In the genomic region with DNA sequence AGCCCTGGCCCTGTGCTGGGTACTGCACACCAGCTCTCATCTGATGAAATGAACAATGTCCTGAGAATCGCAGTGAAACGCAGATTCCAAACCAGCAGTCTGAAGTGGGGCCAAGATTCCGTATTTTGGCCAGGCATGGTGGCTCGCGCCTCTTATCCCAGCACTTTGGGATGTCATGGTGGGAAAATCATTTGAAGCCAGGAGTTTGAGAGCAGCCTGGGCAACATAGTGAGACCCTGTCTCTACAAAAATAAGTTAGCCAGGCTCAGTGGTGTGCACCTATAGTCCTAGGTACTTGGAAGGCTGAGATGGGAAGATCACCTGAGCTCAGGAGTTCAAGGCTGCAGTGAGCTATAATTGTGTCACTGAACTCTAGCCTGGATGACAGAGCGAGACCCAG, we compare ENCODE assay signal across 2 cellular contexts.
TF ChIP-seq lines count a peak whose summit lies in the region.

No MANE protein-coding gene starts in this region.

TF ChIP-seq in A549, 52 proteins besides CTCF, POLR2A, EP300 and RAD21:
- no peak for TF ChIP-seq RFX5 (IDR thresholded peaks at IDR 0.05)
- TF ChIP-seq NPAS2 (CRISPR knock-in tag; IDR thresholded peaks at IDR 0.05; ENCODE audit: borderline replicate concordance), result no peak
- 0 out of 2 replicates have a peak, but pooled peaks have one; percentile 36 for TF ChIP-seq HOXB13 (CRISPR knock-in tag; IDR thresholded peaks at IDR 0.05; ENCODE audit: low read depth)
- TF ChIP-seq CHD4 (IDR thresholded peaks at IDR 0.05; ENCODE audit: borderline replicate concordance), result no peak

TF ChIP-seq in IMR-90, 13 proteins besides CTCF, POLR2A, EP300 and RAD21:
- TF ChIP-seq SMC3 (IDR thresholded peaks at IDR 0.05; ENCODE audit: low read depth, low read length) (no peak), FOS (IDR thresholded peaks at IDR 0.05; ENCODE audit: low read depth, low read length) (no peak), NFE2L2 (IDR thresholded peaks at IDR 0.05; ENCODE audit: low read depth, low read length) (no peak), MXI1 (IDR thresholded peaks at IDR 0.05; ENCODE audit: borderline replicate concordance, low read depth, low read length) (no peak), CHD1 (IDR thresholded peaks at IDR 0.05; ENCODE audit: low read depth, low read length) (no peak), MAFK (IDR thresholded peaks at IDR 0.05; ENCODE audit: low read depth, low read length) (no peak), MAZ (IDR thresholded peaks at IDR 0.05; ENCODE audit: borderline replicate concordance, low read depth, low read length) (no peak), BHLHE40 (IDR thresholded peaks at IDR 0.05; ENCODE audit: low read depth, low read length) (no peak)
- TF ChIP-seq, protein P1, sequence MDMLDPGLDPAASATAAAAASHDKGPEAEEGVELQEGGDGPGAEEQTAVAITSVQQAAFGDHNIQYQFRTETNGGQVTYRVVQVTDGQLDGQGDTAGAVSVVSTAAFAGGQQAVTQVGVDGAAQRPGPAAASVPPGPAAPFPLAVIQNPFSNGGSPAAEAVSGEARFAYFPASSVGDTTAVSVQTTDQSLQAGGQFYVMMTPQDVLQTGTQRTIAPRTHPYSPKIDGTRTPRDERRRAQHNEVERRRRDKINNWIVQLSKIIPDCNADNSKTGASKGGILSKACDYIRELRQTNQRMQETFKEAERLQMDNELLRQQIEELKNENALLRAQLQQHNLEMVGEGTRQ (IDR thresholded peaks at IDR 0.05; ENCODE audit: low read depth, low read length), result no peak
